In genomic region chr6:31216208-31216898, GRCh38 we compare ENCODE assay signal across 14 cellular contexts. TPM values are rescaled to one million over a fixed set of nuclear protein-coding genes. Genes with fewer than 3 reads are reported as not detected.
DNase-seq lines count a peak whose midpoint lies in the region; ATAC-seq and TF ChIP-seq lines count a peak whose summit lies in the region.
"Had no signal": no experiment of that assay in that cellular context is flagged by ENCODE, and none has a peak within 500 bp of the region (broad histone marks: within the 10 kb centered on the region; RNA-seq: fewer than 3 reads in every experiment).

No MANE protein-coding gene starts in this region.

- POLR2A ChIA-PET in naive thymus-derived CD4-positive, alpha-beta T cell (lab: Charles Lee), result interaction anchor here (0.6 to 1.4 kb wide), 2 partner anchors 9 to 26 kb away, joined by 3 read pairs; no protein-coding TSS in a partner anchor

- H3K4me3 Mint-ChIP-seq in naive thymus-derived CD4-positive, alpha-beta T cell, result peak overlapping the region in 1 of 10 donors; percentile 52
- H3K4me3 Mint-ChIP-seq: HFFc6 had no signal

- H3K27ac Mint-ChIP-seq in naive thymus-derived CD4-positive, alpha-beta T cell, result peak overlapping the region in 1 of 9 donors; percentile 64
- H3K27ac Mint-ChIP-seq: HFFc6 had no signal

- H3K36me3 Mint-ChIP-seq in naive thymus-derived CD4-positive, alpha-beta T cell, result peaks cover 0 to 10% (median 6%) of the 10 kb centered on the region in 5 donors

- H3K9me3 ChIP-seq in DND-41 (ENCODE audit: insufficient read depth, low read length, severe bottlenecking) (peaks cover 5% of the 10 kb centered on the region), colonic mucosa (no peaks in the 10 kb centered on the region)
- H3K9me3 ChIP-seq in naive thymus-derived CD4-positive, alpha-beta T cell (ENCODE audit: control insufficient read depth in 2 of 3, low read length in 3 of 3), result peaks cover 0 to 5% (median 0%) of the 10 kb centered on the region in 3 experiments
- H3K9me3 ChIP-seq: SJCRH30 had no signal

- H3K9ac ChIP-seq in DND-41 (ENCODE audit: low read depth, low read length) (no peak overlapping the region), colonic mucosa (ENCODE audit: low read depth in 2 of 2, low read length in 2 of 2) (no peak overlapping the region)

- ATAC-seq in DND-41 (ENCODE audit: insufficient read depth, low read depth) (peak; percentile 33; the same call in 1 of the 3 replicates), HG03565 (IDR thresholded peaks at IDR 0.05; ENCODE audit: unreplicated experiment) (no peak)
- ATAC-seq in naive thymus-derived CD4-positive, alpha-beta T cell, result peak; percentile 66

- no peak for DNase-seq in DND-41
- DNase-seq in MV-4-11 (lab: John Stamatoyannopoulos, UW), result peak; percentile 92
- peak; percentile 50 for DNase-seq in colonic mucosa
- no peak for DNase-seq in naive thymus-derived CD4-positive, alpha-beta T cell
- DNase-seq in hippocampal formation (lab: John Stamatoyannopoulos, UW), result no peak
- DNase-seq in Ammon's horn (ENCODE audit: low spot score), result no peak
- no peak for DNase-seq in GM19240 (ENCODE audit: insufficient read length, low spot score)
- DNase-seq: activated CD4-positive, alpha-beta T cell treated with anti-CD3 and anti-CD28 coated beads for 48 hours; HFFc6; NCI-H226; SJCRH30; stimulated activated naive CD4-positive, alpha-beta T cell had no signal

- no peak overlapping the region for H3K4me2 ChIP-seq in DND-41 (ENCODE audit: insufficient read depth, low read length)

- H3K4me1 Mint-ChIP-seq in naive thymus-derived CD4-positive, alpha-beta T cell, result peaks cover 0 to 6% (median 0%) of the 10 kb centered on the region in 7 donors

- H4K20me1 ChIP-seq in DND-41 (ENCODE audit: insufficient read depth, low read length), result no peaks in the 10 kb centered on the region

- H3K27ac ChIP-seq in DND-41 (ENCODE audit: low read length) (no peak overlapping the region), colonic mucosa (peak overlapping the region; percentile 82)
- H3K27ac ChIP-seq in naive thymus-derived CD4-positive, alpha-beta T cell (ENCODE audit: low read depth, low read length), result no peak overlapping the region
- H3K27ac ChIP-seq: SJCRH30 had no signal

- H3K36me3 ChIP-seq in DND-41 (ENCODE audit: insufficient read depth, low read length) (no peaks in the 10 kb centered on the region), colonic mucosa (no peaks in the 10 kb centered on the region)
- no peaks in the 10 kb centered on the region for H3K36me3 ChIP-seq in naive thymus-derived CD4-positive, alpha-beta T cell (ENCODE audit: control insufficient read depth in 2 of 3, insufficient read depth in 3 of 3, low read length in 3 of 3)
- H3K36me3 ChIP-seq: SJCRH30 had no signal

- H3K4me3 ChIP-seq in DND-41 (ENCODE audit: low read depth in 1 of 2, low read length in 2 of 2) (no peak overlapping the region), colonic mucosa (no peak overlapping the region)
- H3K4me3 ChIP-seq in naive thymus-derived CD4-positive, alpha-beta T cell (ENCODE audit: low read length), result no peak overlapping the region
- H3K4me3 ChIP-seq: SJCRH30 had no signal

- TF ChIP-seq CTCF in DND-41 (IDR thresholded peaks at IDR 0.05; ENCODE audit: borderline replicate concordance, extremely low read depth, low read length, poor library complexity, severe bottlenecking) (no peak), colonic mucosa (IDR thresholded peaks at IDR 0.05) (no peak)

- peaks cover 0 to 4% (median 0%) of the 10 kb centered on the region in 5 donors for H3K27me3 Mint-ChIP-seq in naive thymus-derived CD4-positive, alpha-beta T cell

- intact Hi-C loops in colonic mucosa (cut with DNase I), result no loop called here
- intact Hi-C loops in naive thymus-derived CD4-positive, alpha-beta T cell (cut with micrococcal nuclease), result no loop called here

- H3K27me3 ChIP-seq in DND-41 (ENCODE audit: insufficient read depth, low read length, poor library complexity) (no peaks in the 10 kb centered on the region), colonic mucosa (no peaks in the 10 kb centered on the region)
- no peaks in the 10 kb centered on the region for H3K27me3 ChIP-seq in naive thymus-derived CD4-positive, alpha-beta T cell (ENCODE audit: control insufficient read depth in 2 of 2, insufficient read depth in 2 of 2, low read length in 2 of 2)

- peaks cover 0 to 23% (median 13%) of the 10 kb centered on the region in 11 donors for H3K9me3 Mint-ChIP-seq in naive thymus-derived CD4-positive, alpha-beta T cell

- peak overlapping the region; percentile 20; the same call in 1 of the 2 replicates for H2AFZ ChIP-seq in DND-41 (ENCODE audit: low read depth, low read length)

- CTCF ChIA-PET in naive thymus-derived CD4-positive, alpha-beta T cell (lab: Charles Lee), result no interaction called here

- H3K4me1 ChIP-seq in DND-41 (ENCODE audit: insufficient read depth, low read length) (no peaks in the 10 kb centered on the region), colonic mucosa (peaks cover 4% of the 10 kb centered on the region)
- no peaks in the 10 kb centered on the region for H3K4me1 ChIP-seq in naive thymus-derived CD4-positive, alpha-beta T cell (ENCODE audit: control insufficient read depth in 2 of 2, insufficient read depth in 2 of 2, low read length in 2 of 2)
- H3K4me1 ChIP-seq: SJCRH30 had no signal

- no peaks in the 10 kb centered on the region for H3K79me2 ChIP-seq in DND-41 (ENCODE audit: insufficient read depth, low read length)

RNA-seq across cellular contexts. Expression of gene POU5F1, which starts 45.9 kb away (rescaled TPM):
- 1 to 10 TPM; 3.4 to 7.0 TPM for total RNA-seq in colonic mucosa
- under 1 TPM in 1 of 5 experiments, not detected in 4; 0.46 TPM for total RNA-seq in naive thymus-derived CD4-positive, alpha-beta T cell
- under 1 TPM in 1 of 2 donors, not detected in 1; 0.18 TPM for polyA plus RNA-seq in naive thymus-derived CD4-positive, alpha-beta T cell
- polyA plus RNA-seq: fibroblast of lung had no signal

RNA-seq across cellular contexts. Expression of gene HLA-C, which starts 55.5 kb away (rescaled TPM):
- total RNA-seq in colonic mucosa, result 1,000 to 10,000 TPM in 1 of 2 donors, 100 to 1,000 TPM in 1; 576 to 1,321 TPM
- total RNA-seq in naive thymus-derived CD4-positive, alpha-beta T cell, result 1,000 to 10,000 TPM; 1,349 to 2,513 (median 1,489) TPM
- 1,000 to 10,000 TPM; 2,614 to 2,874 TPM for polyA plus RNA-seq in naive thymus-derived CD4-positive, alpha-beta T cell

RNA-seq across cellular contexts. Expression of gene TCF19, which starts 58.0 kb away (rescaled TPM):
- 10 to 100 TPM in 1 of 2 donors, 1 to 10 TPM in 1; 8.8 to 39.6 TPM for total RNA-seq in colonic mucosa
- total RNA-seq in naive thymus-derived CD4-positive, alpha-beta T cell, result 10 to 100 TPM in 1 of 5 experiments, 1 to 10 TPM in 4; 4.3 to 78.9 (median 9.4) TPM
- polyA plus RNA-seq in naive thymus-derived CD4-positive, alpha-beta T cell, result 1 to 10 TPM; 9.4 to 9.7 TPM

RNA-seq across cellular contexts. Expression of gene CCHCR1, which starts 58.8 kb away (rescaled TPM):
- 10 to 100 TPM; 31.8 to 55.4 TPM for total RNA-seq in colonic mucosa
- 10 to 100 TPM; 20.1 to 46.4 (median 35.5) TPM for total RNA-seq in naive thymus-derived CD4-positive, alpha-beta T cell
- polyA plus RNA-seq in naive thymus-derived CD4-positive, alpha-beta T cell, result 10 to 100 TPM in 1 of 2 donors, 1 to 10 TPM in 1; 6.9 to 11.1 TPM

Comparison
In these comparisons a context has a peak if more than half of its experiments do, and no peak if none do; other contexts are left out.
1. DNase-seq: peak in MV-4-11 (single experiment) and colonic mucosa (single experiment); none in DND-41 (single experiment), naive thymus-derived CD4-positive, alpha-beta T cell (0 of 9), hippocampal formation (0 of 2), Ammon's horn (single experiment) and GM19240 (single experiment).